ENCODE assay signal across 6 cellular contexts in the genomic region with DNA sequence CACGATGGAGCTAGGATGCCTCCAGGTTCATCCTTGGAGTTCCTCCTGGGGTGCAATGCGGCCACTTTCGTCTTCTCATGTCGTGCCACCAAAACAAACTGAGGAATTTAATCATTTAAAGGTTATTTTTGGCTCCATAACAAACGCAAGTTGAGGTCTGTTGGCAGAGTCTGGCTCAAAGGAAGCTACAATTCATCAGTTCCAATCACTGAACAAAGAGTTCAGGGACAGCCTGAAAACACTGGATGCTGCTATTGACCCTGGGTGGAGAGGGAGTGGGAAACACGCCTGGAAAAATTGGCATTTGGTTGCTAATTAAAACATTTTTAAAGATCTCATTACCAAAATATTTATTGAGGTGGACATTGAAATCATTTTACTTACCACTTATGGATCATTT.
"Had no signal": no experiment of that assay in that cellular context is flagged by ENCODE, and none has a peak within 500 bp of the region (broad histone marks: within the 10 kb centered on the region; RNA-seq: fewer than 3 reads in every experiment).

No MANE protein-coding gene starts in this region.

- ATAC-seq: GM23338, K562 had no signal

- H3K4me2 ChIP-seq: GM23338 had no signal

- DNase-seq: H9, HCEC 1CT, IMR-90, KG1 had no signal

- H3K4me3 ChIP-seq: GM23338, K562 had no signal
